24 cellular contexts compared by ENCODE assay signal in the genomic region with DNA sequence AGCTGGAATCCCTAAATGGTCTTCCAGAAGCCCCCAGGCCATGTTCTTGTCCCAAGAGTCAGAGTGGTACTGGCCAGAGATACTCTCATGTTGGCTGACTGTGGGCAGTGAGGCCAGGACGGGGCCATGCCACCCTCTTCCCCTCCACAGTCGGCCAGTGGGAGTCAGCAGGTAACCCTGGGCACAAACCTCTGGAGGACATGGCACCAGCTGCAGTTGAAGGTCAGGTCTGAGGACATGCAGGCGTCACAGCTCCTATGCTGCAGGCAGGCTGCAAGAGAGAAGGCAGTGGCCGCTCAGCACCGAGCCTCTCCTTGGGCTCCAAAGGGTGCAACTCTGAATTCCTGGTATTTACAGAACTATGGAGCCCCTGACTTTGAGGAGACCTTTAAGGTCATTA.
DNase-seq lines count a peak whose midpoint lies in the region; ATAC-seq, FAIRE-seq and TF ChIP-seq lines count a peak whose summit lies in the region.
"Had no signal": no experiment of that assay in that cellular context is flagged by ENCODE, and none has a peak within 500 bp of the region (broad histone marks: within the 10 kb centered on the region; RNA-seq: fewer than 3 reads in every experiment).

No MANE protein-coding gene starts in this region.

- H3K4me3 ChIP-seq in bronchial epithelial cell (ENCODE audit: low read depth, low read length), result no peak overlapping the region
- H3K4me3 ChIP-seq in gastroesophageal sphincter, result no peak overlapping the region
- no peak overlapping the region for H3K4me3 ChIP-seq in tibial nerve
- H3K4me3 ChIP-seq: SJSA1, spleen had no signal

- peaks cover 13% of the 10 kb centered on the region for H3K27me3 ChIP-seq in bronchial epithelial cell (ENCODE audit: control insufficient read depth, insufficient read depth, low read length)
- H3K27me3 ChIP-seq in gastroesophageal sphincter, result no peaks in the 10 kb centered on the region
- no peaks in the 10 kb centered on the region for H3K27me3 ChIP-seq in tibial nerve
- H3K27me3 ChIP-seq: spleen had no signal

- ATAC-seq in gastroesophageal sphincter, result no peak

- peak overlapping the region; percentile 89 to 95 (median 91) for H3K27ac Mint-ChIP-seq in nephron
- H3K27ac Mint-ChIP-seq: activated CD4-positive, alpha-beta memory T cell treated with anti-CD3 and anti-CD28 coated beads for 36 hours; activated naive CD8-positive, alpha-beta T cell treated with anti-CD3 and anti-CD28 coated beads for 36 hours; activated T-helper 2 cell treated with anti-CD3 and anti-CD28 coated beads, Interferon-gamma antibody, Interleukin-2, Interleukin-4, amounts not matched to agents 10 μg/mL and 5 μg/mL and 100 μg/mL, durations not matched to agents 14 hours and 24 hours and 36 hours had no signal

- no peak for TF ChIP-seq CTCF in bronchial epithelial cell (IDR thresholded peaks at IDR 0.05; ENCODE audit: insufficient read depth, low read length, severe bottlenecking)
- no peak for TF ChIP-seq CTCF in gastroesophageal sphincter (IDR thresholded peaks at IDR 0.05)
- TF ChIP-seq CTCF in nephron (IDR thresholded peaks at IDR 0.05; ENCODE audit: unreplicated experiment in 3 of 3), result no peak
- TF ChIP-seq CTCF in tibial nerve (IDR thresholded peaks at IDR 0.05), result no peak

- H3K36me3 Mint-ChIP-seq in nephron (ENCODE audit: low read depth), result no peaks in the 10 kb centered on the region
- H3K36me3 Mint-ChIP-seq: activated CD4-positive, alpha-beta memory T cell treated with anti-CD3 and anti-CD28 coated beads for 36 hours; activated naive CD8-positive, alpha-beta T cell treated with anti-CD3 and anti-CD28 coated beads for 36 hours had no signal

- no peaks in the 10 kb centered on the region for H3K9me3 Mint-ChIP-seq in nephron
- H3K9me3 Mint-ChIP-seq: activated CD4-positive, alpha-beta memory T cell treated with anti-CD3 and anti-CD28 coated beads for 36 hours; activated naive CD8-positive, alpha-beta T cell treated with anti-CD3 and anti-CD28 coated beads for 36 hours; activated T-helper 2 cell treated with anti-CD3 and anti-CD28 coated beads, Interferon-gamma antibody, Interleukin-2, Interleukin-4, amounts not matched to agents 10 μg/mL and 5 μg/mL and 100 μg/mL, durations not matched to agents 14 hours and 24 hours and 36 hours; central memory CD8-positive, alpha-beta T cell had no signal

- no peak overlapping the region for H3K4me3 Mint-ChIP-seq in nephron
- H3K4me3 Mint-ChIP-seq: activated CD4-positive, alpha-beta memory T cell treated with anti-CD3 and anti-CD28 coated beads for 36 hours; activated naive CD8-positive, alpha-beta T cell treated with anti-CD3 and anti-CD28 coated beads for 36 hours; central memory CD8-positive, alpha-beta T cell had no signal

- peak; percentile 40 for FAIRE-seq in bronchial epithelial cell (lab: Jason Lieb, UNC)
- FAIRE-seq: astrocyte, endothelial cell of umbilical vein, kidney had no signal

- no peak for TF ChIP-seq EP300 in gastroesophageal sphincter (IDR thresholded peaks at IDR 0.05)
- no peak for TF ChIP-seq EP300 in tibial nerve (IDR thresholded peaks at IDR 0.05)

- H3K27me3 Mint-ChIP-seq in nephron (ENCODE audit: low read depth), result peaks cover 30% of the 10 kb centered on the region
- H3K27me3 Mint-ChIP-seq: activated CD4-positive, alpha-beta memory T cell treated with anti-CD3 and anti-CD28 coated beads for 36 hours; activated naive CD8-positive, alpha-beta T cell treated with anti-CD3 and anti-CD28 coated beads for 36 hours; central memory CD8-positive, alpha-beta T cell had no signal

- H3K4me1 Mint-ChIP-seq in nephron, result peaks cover 49% of the 10 kb centered on the region
- H3K4me1 Mint-ChIP-seq: activated naive CD8-positive, alpha-beta T cell treated with anti-CD3 and anti-CD28 coated beads for 36 hours had no signal

- H3K36me3 ChIP-seq in bronchial epithelial cell (ENCODE audit: control insufficient read depth, insufficient read depth, low read length) (no peaks in the 10 kb centered on the region), gastroesophageal sphincter (no peaks in the 10 kb centered on the region), tibial nerve (no peaks in the 10 kb centered on the region)
- H3K36me3 ChIP-seq: SJSA1, spleen had no signal

- WGBS in gastroesophageal sphincter (ENCODE audit: low coverage in 1 of 2), 2 donors, result 70% methylated on average over 3 of the region's 5 CpGs; no CpG with 5 or more reads in 1 of the 2 donors
- 79 to 89% methylated on average over 5 of the region's 5 CpGs for WGBS in tibial nerve, 2 donors

- DNase-seq in bronchial epithelial cell (ENCODE audit: low read depth) (no peak), tibial nerve (ENCODE audit: low spot score in 2 of 2) (no peak), ecto neural progenitor cell (ENCODE audit: low spot score) (no peak), 8988T (no peak), NCI-H1694 (lab: John Stamatoyannopoulos, UW) (no peak)
- DNase-seq: activated CD4-positive, alpha-beta memory T cell treated with anti-CD3 and anti-CD28 coated beads for 36 hours; activated naive CD8-positive, alpha-beta T cell treated with anti-CD3 and anti-CD28 coated beads for 36 hours; C1 segment of cervical spinal cord; Caco-2; GDM1; glutamatergic neuron; GOT3; kidney; NCI-H1092 treated with DMSO at 0.1 percent for 48 hours; NCI-H1930; NCI-H226; spleen had no signal

- H3K27ac ChIP-seq in gastroesophageal sphincter (peak overlapping the region in 3 of 4 donors; percentile 51 to 69 (median 57)), tibial nerve (peak overlapping the region in 3 of 4 donors; percentile 17 to 50 (median 43))
- H3K27ac ChIP-seq: SJSA1 had no signal

- TF ChIP-seq POLR2A in gastroesophageal sphincter (IDR thresholded peaks at IDR 0.05) (no peak), tibial nerve (IDR thresholded peaks at IDR 0.05) (no peak)

- H3K4me1 ChIP-seq in gastroesophageal sphincter (peaks cover 0 to 42% (median 15%) of the 10 kb centered on the region in 3 donors), tibial nerve (peaks cover 0 to 31% (median 11%) of the 10 kb centered on the region in 4 donors)
- H3K4me1 ChIP-seq: Caco-2, SJSA1 had no signal

- H3K9me3 ChIP-seq in gastroesophageal sphincter, result no peaks in the 10 kb centered on the region
- H3K9me3 ChIP-seq in tibial nerve, result no peaks in the 10 kb centered on the region
- H3K9me3 ChIP-seq: Caco-2, SJSA1, spleen had no signal
